Comparison of ENCODE assay signal across 2 cellular contexts in the genomic region with DNA sequence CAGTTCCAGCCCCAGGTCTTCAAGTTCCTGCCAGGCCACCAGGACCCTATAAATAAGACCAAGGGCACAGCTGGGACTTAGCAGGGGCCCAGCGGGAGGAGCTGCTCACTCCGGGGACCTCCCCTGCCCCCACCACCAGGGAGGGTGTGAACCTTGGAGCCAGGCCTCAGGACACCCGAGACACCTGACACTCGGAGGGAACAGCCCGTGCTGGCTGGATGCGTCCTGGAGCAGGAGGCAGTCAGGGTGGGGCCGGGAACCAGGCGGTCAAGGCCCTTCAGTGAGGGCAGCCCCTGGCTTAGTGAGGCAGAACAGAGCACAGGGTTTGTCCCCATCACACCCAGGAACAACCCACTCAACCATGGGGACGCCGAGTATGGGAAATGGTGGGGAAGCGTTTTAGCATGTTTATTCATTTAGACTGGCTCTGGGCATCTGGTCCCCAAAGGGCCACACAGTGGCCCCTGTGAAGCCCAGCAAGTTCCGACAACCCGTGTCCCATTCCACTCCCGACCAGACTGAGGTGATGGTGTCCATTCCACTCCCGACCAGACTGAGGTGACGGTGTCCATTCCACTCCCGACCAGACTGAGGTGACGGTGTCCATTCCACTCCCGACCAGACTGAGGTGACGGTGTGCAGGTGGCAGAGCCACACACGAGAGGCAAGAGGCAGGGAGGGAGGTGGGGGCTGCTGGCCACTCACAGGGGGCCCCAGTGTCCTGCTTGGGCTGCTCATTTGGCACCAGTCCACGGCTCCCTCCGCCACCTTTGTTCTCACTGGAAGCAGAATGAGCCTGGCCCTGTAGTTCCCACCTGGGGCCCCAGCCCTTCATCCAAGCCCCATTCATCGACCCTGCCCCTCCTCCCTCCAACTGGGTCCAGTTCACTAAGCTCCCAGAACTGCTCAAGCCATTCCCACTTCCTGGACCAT.
TF ChIP-seq lines count a peak whose summit lies in the region.

No MANE protein-coding gene starts in this region.

TF ChIP-seq in A549, 52 proteins besides CTCF, POLR2A, EP300 and RAD21 (continued from another document):
- no peak for TF ChIP-seq TP53 (CRISPR knock-in tag; IDR thresholded peaks at IDR 0.05)
- TF ChIP-seq JUNB (IDR thresholded peaks at IDR 0.05), result no peak
- TF ChIP-seq, protein P1, sequence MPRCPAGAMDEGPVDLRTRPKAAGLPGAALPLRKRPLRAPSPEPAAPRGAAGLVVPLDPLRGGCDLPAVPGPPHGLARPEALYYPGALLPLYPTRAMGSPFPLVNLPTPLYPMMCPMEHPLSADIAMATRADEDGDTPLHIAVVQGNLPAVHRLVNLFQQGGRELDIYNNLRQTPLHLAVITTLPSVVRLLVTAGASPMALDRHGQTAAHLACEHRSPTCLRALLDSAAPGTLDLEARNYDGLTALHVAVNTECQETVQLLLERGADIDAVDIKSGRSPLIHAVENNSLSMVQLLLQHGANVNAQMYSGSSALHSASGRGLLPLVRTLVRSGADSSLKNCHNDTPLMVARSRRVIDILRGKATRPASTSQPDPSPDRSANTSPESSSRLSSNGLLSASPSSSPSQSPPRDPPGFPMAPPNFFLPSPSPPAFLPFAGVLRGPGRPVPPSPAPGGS (IDR thresholded peaks at IDR 0.05), result no peak
- TF ChIP-seq KDM5A (IDR thresholded peaks at IDR 0.05), result no peak
- TF ChIP-seq, protein P2, sequence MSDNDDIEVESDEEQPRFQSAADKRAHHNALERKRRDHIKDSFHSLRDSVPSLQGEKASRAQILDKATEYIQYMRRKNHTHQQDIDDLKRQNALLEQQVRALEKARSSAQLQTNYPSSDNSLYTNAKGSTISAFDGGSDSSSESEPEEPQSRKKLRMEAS (IDR thresholded peaks at IDR 0.05), result no peak
- TF ChIP-seq HEYL (CRISPR knock-in tag; IDR thresholded peaks at IDR 0.05), result no peak
- no peak for TF ChIP-seq ZC3H11A (IDR thresholded peaks at IDR 0.05)
- TF ChIP-seq, protein P3, sequence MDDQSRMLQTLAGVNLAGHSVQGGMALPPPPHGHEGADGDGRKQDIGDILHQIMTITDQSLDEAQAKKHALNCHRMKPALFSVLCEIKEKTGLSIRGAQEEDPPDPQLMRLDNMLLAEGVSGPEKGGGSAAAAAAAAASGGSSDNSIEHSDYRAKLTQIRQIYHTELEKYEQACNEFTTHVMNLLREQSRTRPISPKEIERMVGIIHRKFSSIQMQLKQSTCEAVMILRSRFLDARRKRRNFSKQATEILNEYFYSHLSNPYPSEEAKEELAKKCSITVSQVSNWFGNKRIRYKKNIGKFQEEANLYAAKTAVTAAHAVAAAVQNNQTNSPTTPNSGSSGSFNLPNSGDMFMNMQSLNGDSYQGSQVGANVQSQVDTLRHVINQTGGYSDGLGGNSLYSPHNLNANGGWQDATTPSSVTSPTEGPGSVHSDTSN (IDR thresholded peaks at IDR 0.05), result no peak
- no peak for TF ChIP-seq MAFK (IDR thresholded peaks at IDR 0.05; ENCODE audit: partially characterized antibody)
- TF ChIP-seq, protein P4, sequence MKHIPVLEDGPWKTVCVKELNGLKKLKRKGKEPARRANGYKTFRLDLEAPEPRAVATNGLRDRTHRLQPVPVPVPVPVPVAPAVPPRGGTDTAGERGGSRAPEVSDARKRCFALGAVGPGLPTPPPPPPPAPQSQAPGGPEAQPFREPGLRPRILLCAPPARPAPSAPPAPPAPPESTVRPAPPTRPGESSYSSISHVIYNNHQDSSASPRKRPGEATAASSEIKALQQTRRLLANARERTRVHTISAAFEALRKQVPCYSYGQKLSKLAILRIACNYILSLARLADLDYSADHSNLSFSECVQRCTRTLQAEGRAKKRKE (CRISPR knock-in tag; IDR thresholded peaks at IDR 0.05; ENCODE audit: low read depth), result no peak
- TF ChIP-seq NFE2L2 (conservative IDR thresholded peaks at IDR 0.05; ENCODE audit: low read length), result no peak
- no peak for TF ChIP-seq BHLHE40 (IDR thresholded peaks at IDR 0.05; ENCODE audit: low read depth, low read length)
- no peak for TF ChIP-seq CEBPB (IDR thresholded peaks at IDR 0.05)
- no peak for TF ChIP-seq CBX8 (IDR thresholded peaks at IDR 0.05)
- no peak for TF ChIP-seq NR3C1 (IDR thresholded peaks at IDR 0.05)
- no peak for TF ChIP-seq GATA3 (IDR thresholded peaks at IDR 0.05; ENCODE audit: borderline replicate concordance)

TF ChIP-seq in HEK293, 187 proteins besides CTCF, POLR2A, EP300 and RAD21 (continued from another document and continues in another):
- TF ChIP-seq GLIS1 (tag by site-specific recombination; IDR thresholded peaks at IDR 0.05) (peak; percentile 37), ZFP37 (tag by site-specific recombination; IDR thresholded peaks at IDR 0.05) (no peak), ZBTB8A (tag by site-specific recombination; IDR thresholded peaks at IDR 0.05) (peak; percentile 36), ZNF777 (tag by site-specific recombination; IDR thresholded peaks at IDR 0.05; ENCODE audit: borderline replicate concordance) (no peak), ZNF2 (tag by site-specific recombination; IDR thresholded peaks at IDR 0.05) (no peak), ZNF510 (tag by site-specific recombination; IDR thresholded peaks at IDR 0.05; ENCODE audit: insufficient replicate concordance) (no peak), YY2 (tag by site-specific recombination; IDR thresholded peaks at IDR 0.05) (no peak), MZF1 (tag by site-specific recombination; IDR thresholded peaks at IDR 0.05; ENCODE audit: borderline replicate concordance) (no peak), KLF8 (tag by site-specific recombination; IDR thresholded peaks at IDR 0.05) (peak; percentile 20; the same call in 1 of the 2 replicates), SP2 (tag by site-specific recombination; IDR thresholded peaks at IDR 0.05) (0 out of 2 replicates have a peak, but pooled peaks have one; percentile 14), KLF1 (tag by site-specific recombination; IDR thresholded peaks at IDR 0.05) (peak; percentile 85), MYNN (tag by site-specific recombination; IDR thresholded peaks at IDR 0.05; ENCODE audit: borderline replicate concordance) (no peak), ZNF341 (tag by site-specific recombination; IDR thresholded peaks at IDR 0.05; ENCODE audit: low read depth) (peak; percentile 41; the same call in 1 of the 2 replicates), ZNF600 (tag by site-specific recombination; IDR thresholded peaks at IDR 0.05) (peak; percentile 92), ZBTB17 (tag by site-specific recombination; IDR thresholded peaks at IDR 0.05) (peak; percentile 39; the same call in 1 of the 2 replicates), ZNF24 (tag by site-specific recombination; IDR thresholded peaks at IDR 0.05) (no peak), ZNF175 (tag by site-specific recombination; IDR thresholded peaks at IDR 0.05) (no peak)
- TF ChIP-seq, protein P5, sequence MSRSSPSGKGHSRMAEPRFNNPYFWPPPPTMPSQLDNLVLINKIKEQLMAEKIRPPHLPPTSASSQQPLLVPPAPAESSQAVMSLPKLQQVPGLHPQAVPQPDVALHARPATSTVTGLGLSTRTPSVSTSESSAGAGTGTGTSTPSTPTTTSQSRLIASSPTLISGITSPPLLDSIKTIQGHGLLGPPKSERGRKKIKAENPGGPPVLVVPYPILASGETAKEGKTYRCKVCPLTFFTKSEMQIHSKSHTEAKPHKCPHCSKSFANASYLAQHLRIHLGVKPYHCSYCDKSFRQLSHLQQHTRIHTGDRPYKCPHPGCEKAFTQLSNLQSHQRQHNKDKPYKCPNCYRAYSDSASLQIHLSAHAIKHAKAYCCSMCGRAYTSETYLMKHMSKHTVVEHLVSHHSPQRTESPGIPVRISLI (tag by site-specific recombination; IDR thresholded peaks at IDR 0.05), result no peak
- TF ChIP-seq, protein P6, sequence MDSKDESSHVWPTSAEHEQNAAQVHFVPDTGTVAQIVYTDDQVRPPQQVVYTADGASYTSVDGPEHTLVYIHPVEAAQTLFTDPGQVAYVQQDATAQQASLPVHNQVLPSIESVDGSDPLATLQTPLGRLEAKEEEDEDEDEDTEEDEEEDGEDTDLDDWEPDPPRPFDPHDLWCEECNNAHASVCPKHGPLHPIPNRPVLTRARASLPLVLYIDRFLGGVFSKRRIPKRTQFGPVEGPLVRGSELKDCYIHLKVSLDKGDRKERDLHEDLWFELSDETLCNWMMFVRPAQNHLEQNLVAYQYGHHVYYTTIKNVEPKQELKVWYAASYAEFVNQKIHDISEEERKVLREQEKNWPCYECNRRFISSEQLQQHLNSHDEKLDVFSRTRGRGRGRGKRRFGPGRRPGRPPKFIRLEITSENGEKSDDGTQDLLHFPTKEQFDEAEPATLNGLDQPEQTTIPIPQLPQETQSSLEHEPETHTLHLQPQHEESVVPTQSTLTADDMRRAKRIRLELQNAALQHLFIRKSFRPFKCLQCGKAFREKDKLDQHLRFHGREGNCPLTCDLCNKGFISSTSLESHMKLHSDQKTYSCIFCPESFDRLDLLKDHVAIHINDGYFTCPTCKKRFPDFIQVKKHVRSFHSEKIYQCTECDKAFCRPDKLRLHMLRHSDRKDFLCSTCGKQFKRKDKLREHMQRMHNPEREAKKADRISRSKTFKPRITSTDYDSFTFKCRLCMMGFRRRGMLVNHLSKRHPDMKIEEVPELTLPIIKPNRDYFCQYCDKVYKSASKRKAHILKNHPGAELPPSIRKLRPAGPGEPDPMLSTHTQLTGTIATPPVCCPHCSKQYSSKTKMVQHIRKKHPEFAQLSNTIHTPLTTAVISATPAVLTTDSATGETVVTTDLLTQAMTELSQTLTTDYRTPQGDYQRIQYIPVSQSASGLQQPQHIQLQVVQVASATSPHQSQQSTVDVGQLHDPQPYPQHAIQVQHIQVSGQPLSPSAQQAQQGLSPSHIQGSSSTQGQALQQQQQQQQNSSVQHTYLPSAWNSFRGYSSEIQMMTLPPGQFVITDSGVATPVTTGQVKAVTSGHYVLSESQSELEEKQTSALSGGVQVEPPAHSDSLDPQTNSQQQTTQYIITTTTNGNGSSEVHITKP (tag by site-specific recombination; IDR thresholded peaks at IDR 0.05), result 0 out of 2 replicates have a peak, but pooled peaks have one; percentile 29
- TF ChIP-seq, protein P7, sequence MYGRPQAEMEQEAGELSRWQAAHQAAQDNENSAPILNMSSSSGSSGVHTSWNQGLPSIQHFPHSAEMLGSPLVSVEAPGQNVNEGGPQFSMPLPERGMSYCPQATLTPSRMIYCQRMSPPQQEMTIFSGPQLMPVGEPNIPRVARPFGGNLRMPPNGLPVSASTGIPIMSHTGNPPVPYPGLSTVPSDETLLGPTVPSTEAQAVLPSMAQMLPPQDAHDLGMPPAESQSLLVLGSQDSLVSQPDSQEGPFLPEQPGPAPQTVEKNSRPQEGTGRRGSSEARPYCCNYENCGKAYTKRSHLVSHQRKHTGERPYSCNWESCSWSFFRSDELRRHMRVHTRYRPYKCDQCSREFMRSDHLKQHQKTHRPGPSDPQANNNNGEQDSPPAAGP (tag by site-specific recombination; IDR thresholded peaks at IDR 0.05), result peak; percentile 25; the same call in 1 of the 2 replicates
- TF ChIP-seq, protein P8, sequence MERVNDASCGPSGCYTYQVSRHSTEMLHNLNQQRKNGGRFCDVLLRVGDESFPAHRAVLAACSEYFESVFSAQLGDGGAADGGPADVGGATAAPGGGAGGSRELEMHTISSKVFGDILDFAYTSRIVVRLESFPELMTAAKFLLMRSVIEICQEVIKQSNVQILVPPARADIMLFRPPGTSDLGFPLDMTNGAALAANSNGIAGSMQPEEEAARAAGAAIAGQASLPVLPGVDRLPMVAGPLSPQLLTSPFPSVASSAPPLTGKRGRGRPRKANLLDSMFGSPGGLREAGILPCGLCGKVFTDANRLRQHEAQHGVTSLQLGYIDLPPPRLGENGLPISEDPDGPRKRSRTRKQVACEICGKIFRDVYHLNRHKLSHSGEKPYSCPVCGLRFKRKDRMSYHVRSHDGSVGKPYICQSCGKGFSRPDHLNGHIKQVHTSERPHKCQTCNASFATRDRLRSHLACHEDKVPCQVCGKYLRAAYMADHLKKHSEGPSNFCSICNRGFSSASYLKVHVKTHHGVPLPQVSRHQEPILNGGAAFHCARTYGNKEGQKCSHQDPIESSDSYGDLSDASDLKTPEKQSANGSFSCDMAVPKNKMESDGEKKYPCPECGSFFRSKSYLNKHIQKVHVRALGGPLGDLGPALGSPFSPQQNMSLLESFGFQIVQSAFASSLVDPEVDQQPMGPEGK (tag by site-specific recombination; IDR thresholded peaks at IDR 0.05), result peak; percentile 87
- TF ChIP-seq, protein P9, sequence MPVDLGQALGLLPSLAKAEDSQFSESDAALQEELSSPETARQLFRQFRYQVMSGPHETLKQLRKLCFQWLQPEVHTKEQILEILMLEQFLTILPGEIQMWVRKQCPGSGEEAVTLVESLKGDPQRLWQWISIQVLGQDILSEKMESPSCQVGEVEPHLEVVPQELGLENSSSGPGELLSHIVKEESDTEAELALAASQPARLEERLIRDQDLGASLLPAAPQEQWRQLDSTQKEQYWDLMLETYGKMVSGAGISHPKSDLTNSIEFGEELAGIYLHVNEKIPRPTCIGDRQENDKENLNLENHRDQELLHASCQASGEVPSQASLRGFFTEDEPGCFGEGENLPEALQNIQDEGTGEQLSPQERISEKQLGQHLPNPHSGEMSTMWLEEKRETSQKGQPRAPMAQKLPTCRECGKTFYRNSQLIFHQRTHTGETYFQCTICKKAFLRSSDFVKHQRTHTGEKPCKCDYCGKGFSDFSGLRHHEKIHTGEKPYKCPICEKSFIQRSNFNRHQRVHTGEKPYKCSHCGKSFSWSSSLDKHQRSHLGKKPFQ (tag by site-specific recombination; IDR thresholded peaks at IDR 0.05), result peak; percentile 81
- TF ChIP-seq, protein P10, sequence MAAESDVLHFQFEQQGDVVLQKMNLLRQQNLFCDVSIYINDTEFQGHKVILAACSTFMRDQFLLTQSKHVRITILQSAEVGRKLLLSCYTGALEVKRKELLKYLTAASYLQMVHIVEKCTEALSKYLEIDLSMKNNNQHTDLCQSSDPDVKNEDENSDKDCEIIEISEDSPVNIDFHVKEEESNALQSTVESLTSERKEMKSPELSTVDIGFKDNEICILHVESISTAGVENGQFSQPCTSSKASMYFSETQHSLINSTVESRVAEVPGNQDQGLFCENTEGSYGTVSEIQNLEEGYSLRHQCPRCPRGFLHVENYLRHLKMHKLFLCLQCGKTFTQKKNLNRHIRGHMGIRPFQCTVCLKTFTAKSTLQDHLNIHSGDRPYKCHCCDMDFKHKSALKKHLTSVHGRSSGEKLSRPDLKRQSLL (tag by site-specific recombination; IDR thresholded peaks at IDR 0.05), result no peak
